9 cellular contexts compared by ENCODE assay signal in genomic region chr6:73722318-73723060, GRCh38. TPM values are rescaled to one million over a fixed set of nuclear protein-coding genes. Genes with fewer than 3 reads are reported as not detected.
A peak's percentile ranks its signal among the peaks of the same experiment; 100 is the strongest.
DNase-seq lines count a peak whose midpoint lies in the region; ATAC-seq and TF ChIP-seq lines count a peak whose summit lies in the region.
"Had no signal": no experiment of that assay in that cellular context is flagged by ENCODE, and none has a peak within 500 bp of the region (broad histone marks: within the 10 kb centered on the region; RNA-seq: fewer than 3 reads in every experiment).

No MANE protein-coding gene starts in this region.

- H3K9me3 ChIP-seq in Loucy (ENCODE audit: insufficient read depth, low read depth, low read length) = no peaks in the 10 kb centered on the region

- H3K36me3 ChIP-seq in Loucy (ENCODE audit: insufficient read depth, low read length) = peaks cover 6% of the 10 kb centered on the region; the same call in 1 of the 2 replicates

- H3K27me3 ChIP-seq in Loucy (ENCODE audit: insufficient read depth, low read length, poor library complexity, severe bottlenecking) = no peaks in the 10 kb centered on the region

- DNase-seq in GM03348 (ENCODE audit: low spot score) (peak; percentile 74), NCI-H2196 (lab: John Stamatoyannopoulos, UW; ENCODE audit: unreplicated experiment) (no peak), NAMALWA (ENCODE audit: low spot score) (no peak), SK-N-DZ (ENCODE audit: low spot score) (no peak), DMS79 (lab: John Stamatoyannopoulos, UW) (no peak)
- DNase-seq in effector memory CD8-positive, alpha-beta T cell = no peak

- peak overlapping the region; percentile 69 for H3K4me2 ChIP-seq in Loucy (ENCODE audit: low read depth, low read length, poor library complexity, severe bottlenecking)
- H3K4me2 ChIP-seq: KMS-11 had no signal

- H3K4me1 ChIP-seq in Loucy (ENCODE audit: insufficient read depth, low read length, poor library complexity, severe bottlenecking) = peaks cover 38% of the 10 kb centered on the region

- H3K9ac ChIP-seq in Loucy (ENCODE audit: low read depth, low read length, poor library complexity, severe bottlenecking) = peak overlapping the region; percentile 39
- H3K9ac ChIP-seq: KMS-11 had no signal

- H3K27ac Mint-ChIP-seq in effector memory CD8-positive, alpha-beta T cell = no peak overlapping the region

- no peak for TF ChIP-seq CTCF in Loucy (conservative IDR thresholded peaks at IDR 0.05; ENCODE audit: low read length)

- no peaks in the 10 kb centered on the region for H3F3A ChIP-seq in Loucy (ENCODE audit: low read depth)

- no peaks in the 10 kb centered on the region for H3K9me2 ChIP-seq in Loucy (replicated peaks; ENCODE audit: low read depth, low read length)

- H3K4me1 Mint-ChIP-seq in effector memory CD8-positive, alpha-beta T cell (ENCODE audit: low read depth in 2 of 2) = peaks cover 0 to 3% of the 10 kb centered on the region in 2 donors

- no peaks in the 10 kb centered on the region for H3K36me3 Mint-ChIP-seq in effector memory CD8-positive, alpha-beta T cell (ENCODE audit: insufficient read depth)

- peak overlapping the region; percentile 59 for H3K4me3 ChIP-seq in Loucy (ENCODE audit: low read length, poor library complexity, severe bottlenecking)

- H2AFZ ChIP-seq in Loucy (ENCODE audit: low read length) = peak overlapping the region; percentile 32; the same call in 1 of the 2 replicates

- peaks cover 7% of the 10 kb centered on the region; the same call in 1 of the 2 replicates for H3K79me2 ChIP-seq in Loucy (ENCODE audit: insufficient read depth, low read length)

- H3K27me3 Mint-ChIP-seq in effector memory CD8-positive, alpha-beta T cell = peaks cover 9 to 11% of the 10 kb centered on the region in 2 donors

- H4K20me1 ChIP-seq in Loucy (ENCODE audit: insufficient read depth, low read length, poor library complexity, severe bottlenecking) = peaks cover 2% of the 10 kb centered on the region

- H3K4me3 Mint-ChIP-seq in effector memory CD8-positive, alpha-beta T cell = no peak overlapping the region

- peak; percentile 66 for ATAC-seq in GM21619 (IDR thresholded peaks at IDR 0.05; ENCODE audit: unreplicated experiment)
- ATAC-seq in effector memory CD8-positive, alpha-beta T cell (replicated peaks) = peak; percentile 57

- no peaks in the 10 kb centered on the region for H3K9me3 Mint-ChIP-seq in effector memory CD8-positive, alpha-beta T cell

RNA-seq across cellular contexts. Expression of gene CD109, which starts 26.5 kb away (rescaled TPM):
- not detected in 2 replicates for polyA plus RNA-seq in SK-N-DZ (2014; cell fraction: cytosol; rRNA removed)
- polyA plus RNA-seq in SK-N-DZ (2014; cell fraction: nucleus; rRNA removed) = not detected in 2 replicates
